In the genomic region with DNA sequence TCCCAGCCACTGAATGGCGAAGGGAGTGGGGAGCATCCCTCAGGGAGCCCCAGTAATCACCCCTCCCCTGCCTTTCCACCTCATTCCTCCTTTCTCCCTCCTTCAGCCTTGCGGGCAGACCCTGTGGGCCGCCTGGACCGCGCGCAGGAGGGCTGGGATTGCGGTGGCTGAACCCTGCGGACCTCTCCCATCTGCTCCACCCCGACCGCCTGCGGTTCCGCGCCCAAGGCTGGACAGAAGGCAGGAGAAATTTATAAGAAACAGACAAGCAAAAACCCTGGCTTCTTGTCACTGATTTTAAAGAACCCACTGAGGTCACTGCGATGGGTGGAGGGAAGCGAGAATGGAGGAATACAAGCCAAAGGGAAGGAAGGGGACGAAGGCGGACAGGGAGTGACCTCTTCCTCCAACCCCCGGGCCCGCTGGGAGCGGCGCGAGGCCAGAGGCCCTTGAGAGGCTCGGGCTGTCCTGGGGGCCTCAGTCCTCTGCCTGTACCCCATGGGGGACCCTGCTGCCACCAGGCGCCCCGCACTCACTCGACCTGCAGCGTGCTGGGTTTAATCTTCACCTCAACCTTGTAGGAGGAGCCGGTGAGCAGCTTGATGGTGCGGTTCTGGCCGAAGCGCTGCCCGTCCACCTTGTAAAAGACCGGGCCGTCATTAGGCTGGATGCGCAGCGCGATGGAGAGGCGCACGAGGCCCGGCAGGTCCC, we compare ENCODE assay signal across 8 cellular contexts. TPM values are rescaled to one million over a fixed set of nuclear protein-coding genes. Genes with fewer than 3 reads are reported as not detected.
DNase-seq lines count a peak whose midpoint lies in the region; ATAC-seq and TF ChIP-seq lines count a peak whose summit lies in the region.

No MANE protein-coding gene starts in this region.

- no peak overlapping the region for H3K9ac ChIP-seq in smooth muscle cell (ENCODE audit: low read depth)

- peak overlapping the region; percentile 93 for H2AFZ ChIP-seq in smooth muscle cell (ENCODE audit: low read depth)

- H3K4me3 ChIP-seq in smooth muscle cell = peak overlapping the region; percentile 58

- intact Hi-C loops in activated naive CD4-positive, alpha-beta T cell treated with anti-CD3 and anti-CD28 coated beads for 36 hours (cut with micrococcal nuclease) = no loop called here

- peaks cover 40% of the 10 kb centered on the region for H3K27me3 Mint-ChIP-seq in activated naive CD4-positive, alpha-beta T cell treated with anti-CD3 and anti-CD28 coated beads for 36 hours (ENCODE audit: low read depth)
- H3K27me3 Mint-ChIP-seq in brain = peaks cover 23% of the 10 kb centered on the region
- H3K27me3 Mint-ChIP-seq in immature natural killer cell (ENCODE audit: low read depth in 3 of 3) = peaks cover 8 to 20% (median 9%) of the 10 kb centered on the region in 3 donors

- no peak for TF ChIP-seq CTCF in brain (conservative IDR thresholded peaks at IDR 0.05)
- TF ChIP-seq CTCF in smooth muscle cell (IDR thresholded peaks at IDR 0.05; ENCODE audit: borderline replicate concordance, insufficient read depth, poor library complexity, severe bottlenecking) = no peak

- no peak overlapping the region for H3K27ac Mint-ChIP-seq in activated naive CD4-positive, alpha-beta T cell treated with anti-CD3 and anti-CD28 coated beads for 36 hours
- no peak overlapping the region for H3K27ac Mint-ChIP-seq in activated naive CD4-positive, alpha-beta T cell treated with anti-CD3 and anti-CD28 coated beads, Interleukin-2, amount 50 U/mL, for 72 hours
- H3K27ac Mint-ChIP-seq in brain (peak overlapping the region; percentile 87 to 99 (median 96)), immature natural killer cell (peak overlapping the region in 2 of 6 donors; percentile 50 to 69)

- no peak overlapping the region for H3K27ac ChIP-seq in smooth muscle cell (ENCODE audit: low read depth)

- H3K36me3 Mint-ChIP-seq in activated naive CD4-positive, alpha-beta T cell treated with anti-CD3 and anti-CD28 coated beads for 36 hours (ENCODE audit: low read depth) = no peaks in the 10 kb centered on the region
- no peaks in the 10 kb centered on the region for H3K36me3 Mint-ChIP-seq in activated naive CD4-positive, alpha-beta T cell treated with anti-CD3 and anti-CD28 coated beads, Interleukin-2, amount 50 U/mL, for 72 hours
- H3K36me3 Mint-ChIP-seq in brain (peaks cover 36% of the 10 kb centered on the region), immature natural killer cell (no peaks in the 10 kb centered on the region)

- H4K20me1 ChIP-seq in smooth muscle cell (ENCODE audit: low read depth) = no peaks in the 10 kb centered on the region

- H3K9me3 Mint-ChIP-seq in activated naive CD4-positive, alpha-beta T cell treated with anti-CD3 and anti-CD28 coated beads for 36 hours = peaks cover 2% of the 10 kb centered on the region
- H3K9me3 Mint-ChIP-seq in activated naive CD4-positive, alpha-beta T cell treated with anti-CD3 and anti-CD28 coated beads, Interleukin-2, amount 50 U/mL, for 72 hours = no peaks in the 10 kb centered on the region
- peaks cover 0 to 5% (median 4%) of the 10 kb centered on the region in 5 experiments for H3K9me3 Mint-ChIP-seq in brain
- no peaks in the 10 kb centered on the region for H3K9me3 Mint-ChIP-seq in immature natural killer cell

- peaks cover 9% of the 10 kb centered on the region for H3K4me1 Mint-ChIP-seq in activated naive CD4-positive, alpha-beta T cell treated with anti-CD3 and anti-CD28 coated beads for 36 hours (ENCODE audit: low read depth)
- peaks cover 45% of the 10 kb centered on the region for H3K4me1 Mint-ChIP-seq in brain
- H3K4me1 Mint-ChIP-seq in immature natural killer cell = peaks cover 10 to 16% of the 10 kb centered on the region in 2 donors

- peak overlapping the region; percentile 56 for H3K4me3 Mint-ChIP-seq in activated naive CD4-positive, alpha-beta T cell treated with anti-CD3 and anti-CD28 coated beads for 36 hours
- H3K4me3 Mint-ChIP-seq in brain = peak overlapping the region; percentile 84 to 98 (median 92)
- H3K4me3 Mint-ChIP-seq in immature natural killer cell = peak overlapping the region; percentile 80 to 93 (median 89)

- H3K4me1 ChIP-seq in smooth muscle cell (ENCODE audit: low read depth) = peaks cover 6% of the 10 kb centered on the region

- H3K4me2 ChIP-seq in smooth muscle cell = peak overlapping the region; percentile 91

- CTCF ChIA-PET in activated naive CD4-positive, alpha-beta T cell treated with anti-CD3 and anti-CD28 coated beads for 36 hours (lab: Charles Lee) = no interaction called here

- no peaks in the 10 kb centered on the region for H3K9me3 ChIP-seq in smooth muscle cell (replicated peaks; ENCODE audit: low read depth)

- no peak for DNase-seq in activated naive CD4-positive, alpha-beta T cell treated with anti-CD3 and anti-CD28 coated beads for 36 hours
- no peak for DNase-seq in activated naive CD4-positive, alpha-beta T cell treated with anti-CD3 and anti-CD28 coated beads, Interleukin-2, amount 50 U/mL, for 72 hours (ENCODE audit: low spot score in 2 of 2)
- DNase-seq in immature natural killer cell = no peak
- no peak for DNase-seq in smooth muscle cell (lab: John Stamatoyannopoulos, UW; ENCODE audit: unreplicated experiment)
- DNase-seq in NCI-H774 (lab: John Stamatoyannopoulos, UW) = no peak
- DNase-seq in NCI-H748 (lab: John Stamatoyannopoulos, UW; ENCODE audit: unreplicated experiment) = no peak
- no peak for DNase-seq in kidney glomerular epithelial cell (lab: John Stamatoyannopoulos, UW)

- peaks cover 85% of the 10 kb centered on the region for H3K27me3 ChIP-seq in smooth muscle cell (ENCODE audit: low read depth)

- no peaks in the 10 kb centered on the region for H3K79me2 ChIP-seq in smooth muscle cell (ENCODE audit: low read depth)

- no peak for ATAC-seq in activated naive CD4-positive, alpha-beta T cell treated with anti-CD3 and anti-CD28 coated beads, Interleukin-2, amount 50 U/mL, for 72 hours

- 3% methylated on average over 40 of the region's 40 CpGs for WGBS in smooth muscle cell (ENCODE audit: low lambda C conversion rate)

- no peaks in the 10 kb centered on the region for H3F3A ChIP-seq in smooth muscle cell (ENCODE audit: low read depth)

- H3K36me3 ChIP-seq in smooth muscle cell (ENCODE audit: low read depth) = no peaks in the 10 kb centered on the region

RNA-seq across cellular contexts. Expression of a gene that starts 0.9 kb away (rescaled TPM):
- not detected for total RNA-seq in activated naive CD4-positive, alpha-beta T cell treated with anti-CD3 and anti-CD28 coated beads for 36 hours
- total RNA-seq in activated naive CD4-positive, alpha-beta T cell treated with anti-CD3 and anti-CD28 coated beads, Interleukin-2, amount 50 U/mL, for 72 hours = not detected
- polyA plus RNA-seq in brain (ENCODE audit: insufficient read depth, low read depth, low replicate concordance) (32.8 TPM), immature natural killer cell (not detected), smooth muscle cell (2.8 and 3.0 TPM in 2 replicates)
- total RNA-seq in smooth muscle cell = 1.7 and 4.3 TPM in 2 replicates

RNA-seq across cellular contexts. Expression of a gene that starts 46.2 kb away (rescaled TPM):
- total RNA-seq in activated naive CD4-positive, alpha-beta T cell treated with anti-CD3 and anti-CD28 coated beads for 36 hours = 1 to 10 TPM in 1 of 2 experiments, under 1 TPM in 1; 0.77 to 1.1 TPM
- 1 to 10 TPM in 1 of 2 donors, under 1 TPM in 1; 0.88 to 1.4 TPM for total RNA-seq in activated naive CD4-positive, alpha-beta T cell treated with anti-CD3 and anti-CD28 coated beads, Interleukin-2, amount 50 U/mL, for 72 hours
- polyA plus RNA-seq in brain (ENCODE audit: insufficient read depth, low read depth, low replicate concordance) (2.0 TPM), immature natural killer cell (100 to 1,000 TPM; 494 to 692 (median 535) TPM), smooth muscle cell (not detected in 2 replicates)
- not detected in 2 replicates for total RNA-seq in smooth muscle cell

Comparison
In these comparisons a context has a peak if more than half of its experiments do, and no peak if none do; other contexts are left out.
1. H3K27ac Mint-ChIP-seq: peak in brain (5 of 5); none in activated naive CD4-positive, alpha-beta T cell treated with anti-CD3 and anti-CD28 coated beads for 36 hours (single experiment) and activated naive CD4-positive, alpha-beta T cell treated with anti-CD3 and anti-CD28 coated beads, Interleukin-2, amount 50 U/mL, for 72 hours (0 of 2).
2. Peak in every context shown above with its lines, with median percentiles within 50 percentile points of each other: H3K4me3 Mint-ChIP-seq.